ENCODE assay signal across 20 cellular contexts in genomic region chr17:2816688-2817087, GRCh38.
"Had no signal": no experiment of that assay in that cellular context is flagged by ENCODE, and none has a peak within 500 bp of the region (broad histone marks: within the 10 kb centered on the region; RNA-seq: fewer than 3 reads in every experiment).

No MANE protein-coding gene starts in this region.

- H3K27me3 Mint-ChIP-seq: activated T-helper 17 cell treated with anti-CD3 and anti-CD28 coated beads, Interleukin-2, amount 50 U/mL, for 72 hours; T-cell had no signal

- H3K9me3 Mint-ChIP-seq: activated CD4-positive, alpha-beta memory T cell treated with anti-CD3 and anti-CD28 coated beads, Interleukin-2, amount 10 ng/mL, durations not matched to agents 7 days and 5 days; activated naive CD8-positive, alpha-beta T cell treated with anti-CD3 and anti-CD28 coated beads, Interleukin-2, amount 10 ng/mL, durations not matched to agents 7 days and 5 days; activated T-helper 17 cell treated with anti-CD3 and anti-CD28 coated beads, Interleukin-2, amount 50 U/mL, for 72 hours; T-cell had no signal

- H3K27ac Mint-ChIP-seq: activated CD4-positive, alpha-beta T cell treated with anti-CD3 and anti-CD28 coated beads for 36 hours; activated naive CD8-positive, alpha-beta T cell treated with anti-CD3 and anti-CD28 coated beads, Interleukin-2, amount 10 ng/mL, durations not matched to agents 7 days and 5 days; activated T-helper 17 cell treated with anti-CD3 and anti-CD28 coated beads, Interleukin-2, amount 50 U/mL, for 72 hours had no signal

- DNase-seq: activated CD4-positive, alpha-beta memory T cell treated with anti-CD3 and anti-CD28 coated beads, Interleukin-2, amount 10 ng/mL, durations not matched to agents 7 days and 5 days; activated CD4-positive, alpha-beta T cell treated with anti-CD3 and anti-CD28 coated beads for 36 hours; activated CD4-positive, alpha-beta T cell treated with anti-CD3 and anti-CD28 coated beads, Interleukin-2, amount 50 U/mL, for 1 hour; activated gamma-delta T cell; activated naive CD4-positive, alpha-beta T cell treated with anti-CD3 and anti-CD28 coated beads, Interleukin-2, amount 50 U/mL, for 16 hours; activated naive CD8-positive, alpha-beta T cell treated with anti-CD3 and anti-CD28 coated beads, Interleukin-2, amount 10 ng/mL, durations not matched to agents 7 days and 5 days; activated T-cell treated with anti-CD3 and anti-CD28 coated beads for 4 hours; activated T-cell treated with anti-CD3 and anti-CD28 coated beads, Interleukin-2, amount 50 U/mL, for 48 hours; adrenal gland; anterior cingulate cortex; Karpas-422; MM.1S; NCI-H1092; NCI-H1417 treated with DMSO at 0.1 percent for 48 hours; NCI-H1694; NCI-H2029; PC-9; SIG-M5; T-cell had no signal

- H3K4me3 Mint-ChIP-seq: activated CD4-positive, alpha-beta memory T cell treated with anti-CD3 and anti-CD28 coated beads, Interleukin-2, amount 10 ng/mL, durations not matched to agents 7 days and 5 days; activated CD4-positive, alpha-beta T cell treated with anti-CD3 and anti-CD28 coated beads for 36 hours; activated naive CD8-positive, alpha-beta T cell treated with anti-CD3 and anti-CD28 coated beads, Interleukin-2, amount 10 ng/mL, durations not matched to agents 7 days and 5 days; activated T-helper 17 cell treated with anti-CD3 and anti-CD28 coated beads, Interleukin-2, amount 50 U/mL, for 72 hours had no signal

- H3K36me3 Mint-ChIP-seq: activated naive CD8-positive, alpha-beta T cell treated with anti-CD3 and anti-CD28 coated beads, Interleukin-2, amount 10 ng/mL, durations not matched to agents 7 days and 5 days; T-cell had no signal

- ATAC-seq: activated CD4-positive, alpha-beta T cell treated with anti-CD3 and anti-CD28 coated beads for 36 hours; activated T-helper 17 cell treated with anti-CD3 and anti-CD28 coated beads, Interleukin-2, amount 50 U/mL, for 72 hours; T-cell had no signal
